Comparison of ENCODE assay signal across 1 cellular context in genomic region chr21:46228345-46229051, GRCh38.
TF ChIP-seq lines count a peak whose summit lies in the region.

Gene LSS, minus strand, starts transcription at chr21:46228774. Its CDS starts 29 bp downstream, at chr21:46228745.

TF ChIP-seq in K562, 482 proteins besides CTCF, POLR2A, EP300 and RAD21 (continued from another document):
- TF ChIP-seq TCF15 (CRISPR knock-in tag; IDR thresholded peaks at IDR 0.05) (no peak), ELF4 (CRISPR knock-in tag; IDR thresholded peaks at IDR 0.05) (no peak), ZFP1 (CRISPR knock-in tag; IDR thresholded peaks at IDR 0.05) (no peak), JUNB (CRISPR knock-in tag; conservative IDR thresholded peaks at IDR 0.05) (no peak), ZSCAN32 (CRISPR knock-in tag; IDR thresholded peaks at IDR 0.05) (peak; percentile 58; the same call in 1 of the 2 replicates), TBP (optimal IDR thresholded peaks at IDR 0.05; ENCODE audit: low read depth, low read length) (peak; percentile 43), FOXP1 (CRISPR knock-in tag; IDR thresholded peaks at IDR 0.05) (no peak), MTF1 (CRISPR knock-in tag; IDR thresholded peaks at IDR 0.05; ENCODE audit: borderline replicate concordance) (0 out of 2 replicates have a peak, but pooled peaks have one; percentile 41), DPF2 (IDR thresholded peaks at IDR 0.05) (no peak)
- TF ChIP-seq, protein P1, sequence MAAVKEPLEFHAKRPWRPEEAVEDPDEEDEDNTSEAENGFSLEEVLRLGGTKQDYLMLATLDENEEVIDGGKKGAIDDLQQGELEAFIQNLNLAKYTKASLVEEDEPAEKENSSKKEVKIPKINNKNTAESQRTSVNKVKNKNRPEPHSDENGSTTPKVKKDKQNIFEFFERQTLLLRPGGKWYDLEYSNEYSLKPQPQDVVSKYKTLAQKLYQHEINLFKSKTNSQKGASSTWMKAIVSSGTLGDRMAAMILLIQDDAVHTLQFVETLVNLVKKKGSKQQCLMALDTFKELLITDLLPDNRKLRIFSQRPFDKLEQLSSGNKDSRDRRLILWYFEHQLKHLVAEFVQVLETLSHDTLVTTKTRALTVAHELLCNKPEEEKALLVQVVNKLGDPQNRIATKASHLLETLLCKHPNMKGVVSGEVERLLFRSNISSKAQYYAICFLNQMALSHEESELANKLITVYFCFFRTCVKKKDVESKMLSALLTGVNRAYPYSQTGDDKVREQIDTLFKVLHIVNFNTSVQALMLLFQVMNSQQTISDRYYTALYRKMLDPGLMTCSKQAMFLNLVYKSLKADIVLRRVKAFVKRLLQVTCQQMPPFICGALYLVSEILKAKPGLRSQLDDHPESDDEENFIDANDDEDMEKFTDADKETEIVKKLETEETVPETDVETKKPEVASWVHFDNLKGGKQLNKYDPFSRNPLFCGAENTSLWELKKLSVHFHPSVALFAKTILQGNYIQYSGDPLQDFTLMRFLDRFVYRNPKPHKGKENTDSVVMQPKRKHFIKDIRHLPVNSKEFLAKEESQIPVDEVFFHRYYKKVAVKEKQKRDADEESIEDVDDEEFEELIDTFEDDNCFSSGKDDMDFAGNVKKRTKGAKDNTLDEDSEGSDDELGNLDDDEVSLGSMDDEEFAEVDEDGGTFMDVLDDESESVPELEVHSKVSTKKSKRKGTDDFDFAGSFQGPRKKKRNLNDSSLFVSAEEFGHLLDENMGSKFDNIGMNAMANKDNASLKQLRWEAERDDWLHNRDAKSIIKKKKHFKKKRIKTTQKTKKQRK (IDR thresholded peaks at IDR 0.05; ENCODE audit: borderline replicate concordance, low read depth, low read length), result no peak
- TF ChIP-seq, protein P2, sequence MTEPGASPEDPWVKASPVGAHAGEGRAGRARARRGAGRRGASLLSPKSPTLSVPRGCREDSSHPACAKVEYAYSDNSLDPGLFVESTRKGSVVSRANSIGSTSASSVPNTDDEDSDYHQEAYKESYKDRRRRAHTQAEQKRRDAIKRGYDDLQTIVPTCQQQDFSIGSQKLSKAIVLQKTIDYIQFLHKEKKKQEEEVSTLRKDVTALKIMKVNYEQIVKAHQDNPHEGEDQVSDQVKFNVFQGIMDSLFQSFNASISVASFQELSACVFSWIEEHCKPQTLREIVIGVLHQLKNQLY (CRISPR knock-in tag; conservative IDR thresholded peaks at IDR 0.05), result peak; percentile 43 to 79; a peak in 1 of 4 replicates
